ENCODE assay signal across 24 cellular contexts in the genomic region with DNA sequence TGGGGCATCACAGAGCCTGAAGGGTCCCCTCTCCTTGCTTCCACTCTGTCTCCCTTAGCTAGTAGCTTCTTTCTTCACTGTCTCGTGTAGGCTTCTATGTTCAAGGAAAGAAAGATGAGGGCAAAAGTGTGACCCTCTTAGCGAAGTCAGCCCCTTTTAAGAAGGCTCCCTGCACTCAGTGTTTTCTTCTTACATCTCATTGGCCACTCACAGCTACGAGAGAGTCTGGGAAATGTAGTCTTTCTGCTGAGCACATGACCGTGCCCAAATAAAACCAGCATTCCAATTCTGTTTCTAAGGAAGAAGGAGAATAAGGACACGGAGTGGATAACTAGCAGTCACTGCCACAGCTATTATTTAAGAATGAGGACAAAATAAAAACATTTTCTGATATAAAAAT.
"Had no signal": no experiment of that assay in that cellular context is flagged by ENCODE, and none has a peak within 500 bp of the region (broad histone marks: within the 10 kb centered on the region; RNA-seq: fewer than 3 reads in every experiment).

No MANE protein-coding gene starts in this region.

- H3K27me3 ChIP-seq: breast epithelium, right atrium auricular region, upper lobe of left lung had no signal

- H3K36me3 Mint-ChIP-seq: activated naive CD8-positive, alpha-beta T cell; naive B cell had no signal

- H3K4me1 ChIP-seq: breast epithelium, gastroesophageal sphincter, left ventricle myocardium inferior, right atrium auricular region, spleen, upper lobe of left lung had no signal

- DNase-seq: activated CD4-positive, alpha-beta T cell treated with anti-CD3 and anti-CD28 coated beads, Interleukin-2, amount 10 ng/mL, durations not matched to agents 7 days and 5 days; activated CD8-positive, alpha-beta memory T cell treated with anti-CD3 and anti-CD28 coated beads for 24 hours; activated CD8-positive, alpha-beta memory T cell treated with anti-CD3 and anti-CD28 coated beads, Interleukin-2, amount 50 U/mL, for 4 hours; activated naive CD4-positive, alpha-beta T cell; activated T-cell treated with anti-CD3 and anti-CD28 coated beads, Interleukin-2, amount 50 U/mL, for 24 hours; endodermal cell; left ventricle myocardium inferior; naive B cell; spleen; stimulated activated CD4-positive, alpha-beta T cell treated with anti-CD3 and anti-CD28 coated beads, Interleukin-4, amount 100 ng/mL, for 24 hours; stimulated activated naive CD4-positive, alpha-beta T cell treated with Interleukin-2 at 50 U/mL for 16 hours; SW 1271; T-helper 17 cell; upper lobe of left lung had no signal

- H3K27ac Mint-ChIP-seq: activated CD4-positive, alpha-beta T cell treated with anti-CD3 and anti-CD28 coated beads, Interleukin-2, amount 10 ng/mL, durations not matched to agents 7 days and 5 days; activated naive CD8-positive, alpha-beta T cell; activated T-cell treated with anti-CD3 and anti-CD28 coated beads, Interleukin-2, amount 50 U/mL, for 24 hours; activated T-helper 2 cell treated with anti-CD3 and anti-CD28 coated beads, Interferon-gamma antibody, Interleukin-2, Interleukin-4, amounts not matched to agents 10 μg/mL and 5 μg/mL and 100 μg/mL, durations not matched to agents 14 hours and 24 hours and 36 hours; endodermal cell; naive B cell; progenitor cell of endocrine pancreas; T-helper 17 cell had no signal

- H3K4me3 ChIP-seq: breast epithelium, coronary artery, gastroesophageal sphincter, left ventricle myocardium inferior, right atrium auricular region, SK-N-MC, spleen, upper lobe of left lung had no signal

- H3K27ac ChIP-seq: breast epithelium, coronary artery, gastroesophageal sphincter, left ventricle myocardium inferior, right atrium auricular region, SK-N-MC, spleen, upper lobe of left lung had no signal

- H3K36me3 ChIP-seq: breast epithelium, gastroesophageal sphincter, left ventricle myocardium inferior, right atrium auricular region, spleen, upper lobe of left lung had no signal

- H3K4me3 Mint-ChIP-seq: activated CD4-positive, alpha-beta T cell treated with anti-CD3 and anti-CD28 coated beads, Interleukin-2, amount 10 ng/mL, durations not matched to agents 7 days and 5 days; activated naive CD8-positive, alpha-beta T cell; activated T-cell treated with anti-CD3 and anti-CD28 coated beads, Interleukin-2, amount 50 U/mL, for 24 hours; central memory CD8-positive, alpha-beta T cell; endodermal cell; naive B cell; T-helper 17 cell had no signal

- H3K9me3 Mint-ChIP-seq: activated CD4-positive, alpha-beta T cell treated with anti-CD3 and anti-CD28 coated beads, Interleukin-2, amount 10 ng/mL, durations not matched to agents 7 days and 5 days; activated T-cell treated with anti-CD3 and anti-CD28 coated beads, Interleukin-2, amount 50 U/mL, for 24 hours; activated T-helper 2 cell treated with anti-CD3 and anti-CD28 coated beads, Interferon-gamma antibody, Interleukin-2, Interleukin-4, amounts not matched to agents 10 μg/mL and 5 μg/mL and 100 μg/mL, durations not matched to agents 14 hours and 24 hours and 36 hours; central memory CD8-positive, alpha-beta T cell; endodermal cell had no signal

- ATAC-seq: activated CD4-positive, CD25-positive, alpha-beta regulatory T cell treated with anti-CD3 and anti-CD28 coated beads, Interleukin-2, amount 50 U/mL, for 24 hours; gastroesophageal sphincter; T-helper 17 cell had no signal

- H3K4me1 Mint-ChIP-seq: activated CD4-positive, alpha-beta T cell treated with anti-CD3 and anti-CD28 coated beads, Interleukin-2, amount 10 ng/mL, durations not matched to agents 7 days and 5 days; central memory CD8-positive, alpha-beta T cell; naive B cell; T-helper 17 cell had no signal

- H3K9me3 ChIP-seq: breast epithelium, gastroesophageal sphincter, left ventricle myocardium inferior, right atrium auricular region, spleen, upper lobe of left lung had no signal
